Comparison of ENCODE assay signal across 8 cellular contexts in the genomic region with DNA sequence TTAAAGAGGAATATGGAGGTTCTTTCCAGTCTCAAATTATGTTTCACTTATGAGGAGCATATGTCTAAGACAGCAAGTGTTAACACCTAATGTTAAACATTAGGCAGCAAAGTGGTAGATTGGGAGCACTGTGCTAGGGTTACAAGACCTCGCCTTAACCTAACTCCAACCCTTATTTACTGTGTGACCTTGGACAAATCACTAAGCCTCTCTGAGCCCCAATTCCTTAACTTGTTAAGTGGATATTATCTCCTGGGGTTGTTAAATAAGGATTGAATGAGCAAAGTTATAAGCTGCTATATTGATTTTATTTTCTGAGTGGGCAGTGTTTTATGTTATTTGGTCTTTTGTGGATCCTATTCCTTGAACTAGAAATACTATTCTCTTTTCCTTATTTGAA. TPM values are rescaled to one million over a fixed set of nuclear protein-coding genes. Genes with fewer than 3 reads are reported as not detected.
"Had no signal": no experiment of that assay in that cellular context is flagged by ENCODE, and none has a peak within 500 bp of the region (broad histone marks: within the 10 kb centered on the region; RNA-seq: fewer than 3 reads in every experiment).

No MANE protein-coding gene starts in this region.

- H3K4me3 ChIP-seq: GM23248 had no signal

- DNase-seq: GM23248, GOT3, H9, HCEC 1CT, KG1 had no signal

- H3K27ac ChIP-seq: GM23248 had no signal

- H3K4me3 Mint-ChIP-seq: H9, IgD-negative memory B cell had no signal

- H3K9ac ChIP-seq: GM23248 had no signal

- FAIRE-seq: HTR-8/SVneo had no signal

- H2AFZ ChIP-seq: GM23248 had no signal

RNA-seq across cellular contexts. Expression of a gene that starts 38.3 kb away (rescaled TPM):
- total RNA-seq: HT-29 had no signal
- polyA plus RNA-seq: IgD-negative memory B cell had no signal
